Comparison of ENCODE assay signal across 8 cellular contexts in genomic region chr15:34437687-34438086, GRCh38. TPM values are rescaled to one million over a fixed set of nuclear protein-coding genes. Genes with fewer than 3 reads are reported as not detected.
DNase-seq lines count a peak whose midpoint lies in the region; ATAC-seq and TF ChIP-seq lines count a peak whose summit lies in the region.

GOLGA8A (minus strand) TSS chr15:34437808; CDS start chr15:34389691, 48,117 bp downstream.

- H3F3A ChIP-seq in PC-9 (ENCODE audit: insufficient read depth, low read depth): peaks cover 6% of the 10 kb centered on the region; the same call in 1 of the 2 replicates

- peaks cover 17% of the 10 kb centered on the region for H3K4me1 ChIP-seq in PC-9 (replicated peaks; ENCODE audit: insufficient read depth)
- H3K4me1 ChIP-seq in neuron (ENCODE audit: insufficient read depth, low read length): peaks cover 11% of the 10 kb centered on the region

- H3K9me3 ChIP-seq in PC-9 (ENCODE audit: insufficient read depth, low read depth) (no peaks in the 10 kb centered on the region), neuron (ENCODE audit: low read length) (no peaks in the 10 kb centered on the region)

- H4K20me1 ChIP-seq in PC-9 (ENCODE audit: insufficient read depth): no peaks in the 10 kb centered on the region

- peak within 1 kb of the TSS; percentile 52; the same call in 1 of the 2 replicates for H2AFZ ChIP-seq in PC-9
- peak within 1 kb of the TSS; percentile 100 for H2AFZ ChIP-seq in neuron (ENCODE audit: low read depth, low read length)

- no peaks in the 10 kb centered on the region for H3K9me2 ChIP-seq in PC-9 (ENCODE audit: insufficient read depth)

- CTCF ChIA-PET in PC-9 (lab: Charles Lee): no interaction called here

- DNase-seq in AG08396 (ENCODE audit: low spot score): peak; percentile 57
- peak; percentile 54 to 65 for DNase-seq in PC-9
- peak; percentile 79 for DNase-seq in activated T-helper 9 cell treated with anti-CD3 and anti-CD28 coated beads, Interleukin-2, amount 50 U/mL, for 16 hours (ENCODE audit: low read depth)
- peak; percentile 84 to 86 for DNase-seq in foreskin fibroblast
- peak; percentile 24 for DNase-seq in stromal cell of bone marrow (ENCODE audit: low read depth)

- no peak within 1 kb of the TSS for H3K27ac ChIP-seq in PC-9

- peak; percentile 71 for ATAC-seq in HG03565 (IDR thresholded peaks at IDR 0.05; ENCODE audit: unreplicated experiment)

- no TSS peak for BruUV-seq in PC-9 (replicated peaks; lab: Mats Ljungman, UMichigan)

- peak within 1 kb of the TSS; percentile 87 for H3K4me2 ChIP-seq in PC-9

- TF ChIP-seq CTCF in PC-9 (conservative IDR thresholded peaks at IDR 0.05) (no peak), foreskin fibroblast (IDR thresholded peaks at IDR 0.05; ENCODE audit: low read depth, low read length) (no peak)

- H3K4me3 ChIP-seq in PC-9 (peak within 1 kb of the TSS; percentile 62), foreskin fibroblast (ENCODE audit: low read depth in 1 of 2, low read length in 2 of 2) (peak within 1 kb of the TSS; percentile 56 to 69), neuron (ENCODE audit: low read length) (peak within 1 kb of the TSS; percentile 59)

- H3K27me3 ChIP-seq in PC-9 (ENCODE audit: insufficient read depth, low read depth) (no peaks in the 10 kb centered on the region), neuron (ENCODE audit: insufficient read depth, low read length) (no peaks in the 10 kb centered on the region)

- peak; percentile 57 for TF ChIP-seq POLR2A in GM19193 (IDR thresholded peaks at IDR 0.05; ENCODE audit: extremely low read depth, insufficient read depth, insufficient read length)

- POLR2A ChIA-PET in PC-9 (lab: Charles Lee; ENCODE audit: unreplicated experiment): no interaction called here

- H3K36me3 ChIP-seq in PC-9 (ENCODE audit: low read depth) (no peaks in the 10 kb centered on the region), neuron (ENCODE audit: insufficient read depth, low read length) (peaks cover 10% of the 10 kb centered on the region)

- intact Hi-C loops in PC-9 (cut with micrococcal nuclease; ENCODE audit: unreplicated experiment): no loop called here

- peaks cover 12% of the 10 kb centered on the region for H3K79me2 ChIP-seq in PC-9 (ENCODE audit: low read depth)

RNA-seq across cellular contexts. Expression of gene GOLGA8A, which starts in this region (rescaled TPM):
- 50.7 and 60.7 TPM in 2 replicates for total RNA-seq in PC-9 (2021)

Comparison
In these comparisons a context has a peak if more than half of its experiments do, and no peak if none do; other contexts are left out.
1. DNase-seq: peak in every context shown above with its lines; median percentile 85 in foreskin fibroblast; 79 in activated T-helper 9 cell treated with anti-CD3 and anti-CD28 coated beads, Interleukin-2, amount 50 U/mL, for 16 hours; 60 in PC-9; 57 in AG08396; 24 in stromal cell of bone marrow.